16 cellular contexts compared by ENCODE assay signal in genomic region chr10:129307141-129307540, GRCh38.
"Had no signal": no experiment of that assay in that cellular context is flagged by ENCODE, and none has a peak within 500 bp of the region (broad histone marks: within the 10 kb centered on the region; RNA-seq: fewer than 3 reads in every experiment).

No MANE protein-coding gene starts in this region.

- H3K4me3 ChIP-seq: colonic mucosa, heart left ventricle, lung, right atrium auricular region had no signal

- H3K9me3 ChIP-seq: colonic mucosa had no signal

- DNase-seq: cerebellar nuclear complex; colonic mucosa; dermis blood vessel endothelial cell; erythroblast; heart left ventricle; hippocampal formation; left cardiac atrium; left ventricle myocardium superior; mesendoderm; naive thymus-derived CD4-positive, alpha-beta T cell; posterior cingulate gyrus; small intestine; stimulated activated CD4-positive, alpha-beta T cell treated with anti-CD3 and anti-CD28 coated beads, Interleukin-2, amount 100 ng/mL, for 48 hours; stimulated activated naive CD4-positive, alpha-beta T cell treated with Interleukin-2 at 50 U/mL for 16 hours had no signal

- H3K27ac Mint-ChIP-seq: naive thymus-derived CD4-positive, alpha-beta T cell had no signal

- H3K4me1 Mint-ChIP-seq: naive thymus-derived CD4-positive, alpha-beta T cell had no signal

- H3K4me1 ChIP-seq: colonic mucosa, right atrium auricular region had no signal

- H3K9me3 Mint-ChIP-seq: naive thymus-derived CD4-positive, alpha-beta T cell had no signal

- H3K36me3 ChIP-seq: colonic mucosa, heart left ventricle, right atrium auricular region had no signal

- H3K27ac ChIP-seq: colonic mucosa, heart left ventricle, right atrium auricular region had no signal

- H3K4me3 Mint-ChIP-seq: naive thymus-derived CD4-positive, alpha-beta T cell had no signal

- H3K27me3 ChIP-seq: colonic mucosa, heart left ventricle, right atrium auricular region had no signal

- ATAC-seq: heart left ventricle; left cardiac atrium; left ventricle myocardium superior; naive thymus-derived CD4-positive, alpha-beta T cell had no signal
